ENCODE assay signal across 9 cellular contexts in the genomic region with DNA sequence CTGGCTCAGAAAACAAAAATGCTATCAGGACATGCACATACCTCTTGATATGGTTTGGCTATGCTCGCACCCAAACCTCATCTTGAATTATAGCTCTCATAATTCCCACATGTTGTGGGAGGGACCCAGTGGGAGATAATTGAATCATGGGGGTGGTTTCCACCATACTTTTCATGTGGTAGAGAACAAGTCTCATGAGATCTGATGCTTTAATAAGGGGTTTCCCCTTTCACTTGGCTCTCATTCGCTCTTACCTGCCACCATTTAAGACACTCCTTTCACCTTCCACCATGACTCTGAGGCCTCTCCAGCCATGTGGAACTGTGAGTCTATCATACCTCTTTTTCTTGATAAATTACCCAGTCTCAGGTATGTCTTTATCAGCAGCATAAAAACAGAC.
"Had no signal": no experiment of that assay in that cellular context is flagged by ENCODE, and none has a peak within 500 bp of the region (broad histone marks: within the 10 kb centered on the region; RNA-seq: fewer than 3 reads in every experiment).

No MANE protein-coding gene starts in this region.

- H3K36me3 ChIP-seq: HAP-1 had no signal

- DNase-seq: GOT3, H7, HFFc6, IMR-90, KG1 had no signal

- H3K4me3 Mint-ChIP-seq: HFFc6 had no signal

- H3K4me1 ChIP-seq: HAP-1 had no signal

- H3K4me3 ChIP-seq: HAP-1, K562 had no signal

- H3K9me3 ChIP-seq: HAP-1 had no signal

- FAIRE-seq: HTR-8/SVneo, K562 had no signal

- H3K27ac Mint-ChIP-seq: HFFc6 had no signal

- ATAC-seq: HCT116, K562 had no signal
